In genomic region chr15:60903221-60903620, GRCh38 we compare ENCODE assay signal across 35 cellular contexts.
"Had no signal": no experiment of that assay in that cellular context is flagged by ENCODE, and none has a peak within 500 bp of the region (broad histone marks: within the 10 kb centered on the region; RNA-seq: fewer than 3 reads in every experiment).

No MANE protein-coding gene starts in this region.

- H3K4me3 Mint-ChIP-seq: activated B cell treated with CpG ODN at 0.5 μM for 24 hours; activated CD4-positive, alpha-beta memory T cell treated with anti-CD3 and anti-CD28 coated beads for 36 hours; activated CD4-positive, alpha-beta T cell treated with anti-CD3 and anti-CD28 coated beads, Interleukin-2, amount 10 ng/mL, durations not matched to agents 24 days and 14 days; activated CD8-positive, alpha-beta T cell treated with anti-CD3 and anti-CD28 coated beads for 36 hours; activated naive CD4-positive, alpha-beta T cell treated with anti-CD3 and anti-CD28 coated beads for 36 hours; activated naive CD8-positive, alpha-beta T cell treated with anti-CD3 and anti-CD28 coated beads for 36 hours; activated T-cell treated with anti-CD3 and anti-CD28 coated beads, Interleukin-2, amount 50 U/mL, for 4 hours; activated T-cell treated with anti-CD3 and anti-CD28 coated beads, Interleukin-2, amount 50 U/mL, for 72 hours; activated T-helper 1 cell treated with anti-CD3 and anti-CD28 coated beads, Interleukin-12 subunit alpha, Interleukin-12 subunit beta, Interleukin-2, Interleukin-4 antibody, amounts not matched to agents 30 ng/mL and 10 ng/mL and 1 ng/mL, durations not matched to agents 14 hours and 24 hours and 36 hours; activated T-helper 17 cell treated with anti-CD3 and anti-CD28 coated beads, Interleukin-2, amount 50 U/mL, for 72 hours; T-helper 1 cell treated with Interleukin-12 subunit alpha and Interleukin-12 subunit beta and Interleukin-4 antibody, amounts not matched to agents 30 μg/mL and 1 μg/mL, for 36 hours had no signal

- H3K9me3 ChIP-seq: adrenal gland, body of pancreas, breast epithelium had no signal

- H3K27me3 Mint-ChIP-seq: activated B cell treated with CpG ODN at 0.5 μM for 24 hours; activated naive CD8-positive, alpha-beta T cell treated with anti-CD3 and anti-CD28 coated beads for 36 hours; activated T-helper 17 cell treated with anti-CD3 and anti-CD28 coated beads, Interleukin-2, amount 50 U/mL, for 72 hours had no signal

- H3K36me3 Mint-ChIP-seq: activated CD4-positive, alpha-beta memory T cell treated with anti-CD3 and anti-CD28 coated beads for 36 hours; activated naive CD8-positive, alpha-beta T cell treated with anti-CD3 and anti-CD28 coated beads for 36 hours had no signal

- H3K27ac Mint-ChIP-seq: activated B cell treated with CpG ODN at 0.5 μM for 24 hours; activated CD4-positive, alpha-beta memory T cell treated with anti-CD3 and anti-CD28 coated beads for 36 hours; activated CD4-positive, alpha-beta T cell treated with anti-CD3 and anti-CD28 coated beads, Interleukin-2, amount 10 ng/mL, durations not matched to agents 24 days and 14 days; activated CD8-positive, alpha-beta T cell treated with anti-CD3 and anti-CD28 coated beads for 36 hours; activated naive CD4-positive, alpha-beta T cell treated with anti-CD3 and anti-CD28 coated beads for 36 hours; activated naive CD4-positive, alpha-beta T cell treated with anti-CD3 and anti-CD28 coated beads, Interleukin-2, amount 50 U/mL, for 72 hours; activated naive CD8-positive, alpha-beta T cell treated with anti-CD3 and anti-CD28 coated beads for 36 hours; activated T-cell treated with anti-CD3 and anti-CD28 coated beads, Interleukin-2, amount 50 U/mL, for 72 hours; activated T-helper 1 cell treated with anti-CD3 and anti-CD28 coated beads, Interleukin-12 subunit alpha, Interleukin-12 subunit beta, Interleukin-2, Interleukin-4 antibody, amounts not matched to agents 30 ng/mL and 10 ng/mL and 1 ng/mL, durations not matched to agents 14 hours and 24 hours and 36 hours; activated T-helper 17 cell treated with anti-CD3 and anti-CD28 coated beads, Interleukin-2, amount 50 U/mL, for 72 hours; T-helper 1 cell treated with Interleukin-12 subunit alpha and Interleukin-12 subunit beta and Interleukin-4 antibody, amounts not matched to agents 30 μg/mL and 1 μg/mL, for 36 hours had no signal

- ATAC-seq: activated CD8-positive, alpha-beta T cell treated with anti-CD3 and anti-CD28 coated beads for 36 hours; activated naive CD4-positive, alpha-beta T cell treated with anti-CD3 and anti-CD28 coated beads, Interleukin-2, amount 50 U/mL, for 72 hours; activated T-cell treated with anti-CD3 and anti-CD28 coated beads, Interleukin-2, amount 50 U/mL, for 4 hours; activated T-cell treated with anti-CD3 and anti-CD28 coated beads, Interleukin-2, amount 50 U/mL, for 72 hours; activated T-helper 17 cell treated with anti-CD3 and anti-CD28 coated beads, Interleukin-2, amount 50 U/mL, for 72 hours; body of pancreas had no signal

- DNase-seq: activated B cell treated with CpG ODN at 0.5 μM for 24 hours; activated CD4-positive, alpha-beta memory T cell treated with anti-CD3 and anti-CD28 coated beads for 36 hours; activated CD4-positive, alpha-beta T cell treated with anti-CD3 and anti-CD28 coated beads for 4 hours; activated CD4-positive, alpha-beta T cell treated with anti-CD3 and anti-CD28 coated beads, Interleukin-2, amount 10 ng/mL, durations not matched to agents 24 days and 14 days; activated CD4-positive, alpha-beta T cell treated with anti-CD3 and anti-CD28 coated beads, Interleukin-2, amount 50 U/mL, for 1 hour; activated CD4-positive, alpha-beta T cell treated with anti-CD3 and anti-CD28 coated beads, Interleukin-2, amount 50 U/mL, for 4 hours; activated CD4-positive, CD25-positive, alpha-beta regulatory T cell treated with anti-CD3 and anti-CD28 coated beads, Interleukin-2, amount 50 U/mL, for 72 hours; activated CD8-positive, alpha-beta memory T cell treated with anti-CD3 and anti-CD28 coated beads, Interleukin-2, amount 50 U/mL, for 4 hours; activated CD8-positive, alpha-beta T cell treated with anti-CD3 and anti-CD28 coated beads for 36 hours; activated effector memory CD4-positive, alpha-beta T cell treated with anti-CD3 and anti-CD28 coated beads, Interleukin-2, amount 50 U/mL, for 16 hours; activated gamma-delta T cell treated with Interleukin-2 at 50 U/mL for 16 hours; activated naive CD4-positive, alpha-beta T cell; activated naive CD4-positive, alpha-beta T cell treated with anti-CD3 and anti-CD28 coated beads for 36 hours; activated naive CD4-positive, alpha-beta T cell treated with anti-CD3 and anti-CD28 coated beads, Interleukin-2, amount 50 U/mL, for 16 hours; activated naive CD8-positive, alpha-beta T cell treated with anti-CD3 and anti-CD28 coated beads for 36 hours; activated T-cell treated with anti-CD3 and anti-CD28 coated beads for 4 hours; activated T-cell treated with anti-CD3 and anti-CD28 coated beads, Interleukin-2, amount 50 U/mL, for 1 hour; activated T-cell treated with anti-CD3 and anti-CD28 coated beads, Interleukin-2, amount 50 U/mL, for 4 hours; activated T-cell treated with anti-CD3 and anti-CD28 coated beads, Interleukin-2, amount 50 U/mL, for 72 hours; adrenal gland; amniotic stem cell; aorta; body of pancreas; brain microvascular endothelial cell; central memory CD4-positive, alpha-beta T cell; cerebellar nuclear complex; T-helper 1 cell; T1000 had no signal

- FAIRE-seq: astrocyte, TTC549 had no signal
